Comparison of ENCODE assay signal across 1 cellular context in genomic region chr1:34929853-34930701, GRCh38.
TF ChIP-seq lines count a peak whose summit lies in the region.

No MANE protein-coding gene starts in this region.

TF ChIP-seq in H1, 55 proteins besides CTCF, POLR2A, EP300 and RAD21:
- TF ChIP-seq HDAC2 (IDR thresholded peaks at IDR 0.05; ENCODE audit: borderline replicate concordance in 1 of 2, low read depth in 2 of 2, low read length in 2 of 2): 0 out of 4 replicates have a peak, but pooled peaks have one; percentile 4 to 69
- TF ChIP-seq TEAD4 (IDR thresholded peaks at IDR 0.05; ENCODE audit: low read depth, low read length): 0 out of 2 replicates have a peak, but pooled peaks have one; percentile 5
- TF ChIP-seq TAF1 (IDR thresholded peaks at IDR 0.05; ENCODE audit: low read depth, low read length): no peak
- TF ChIP-seq CEBPB (IDR thresholded peaks at IDR 0.05; ENCODE audit: low read depth, low read length): no peak
- peak; percentile 5 for TF ChIP-seq RNF2 (IDR thresholded peaks at IDR 0.05; ENCODE audit: borderline replicate concordance, low read depth, low read length, missing control alignments, poor library complexity, severe bottlenecking)
- TF ChIP-seq ASH2L (IDR thresholded peaks at IDR 0.05; ENCODE audit: low read length): peak; percentile 70
- no peak for TF ChIP-seq CBX5 (IDR thresholded peaks at IDR 0.05; ENCODE audit: low read depth, low read length)
- peak; percentile 94 for TF ChIP-seq KDM4A (IDR thresholded peaks at IDR 0.05; ENCODE audit: low read depth, low read length, severe bottlenecking)
- no peak for TF ChIP-seq MAX (IDR thresholded peaks at IDR 0.05)
- TF ChIP-seq RBBP5 (IDR thresholded peaks at IDR 0.05; ENCODE audit: borderline replicate concordance, low read depth, low read length): peak; percentile 42; the same call in 1 of the 2 replicates
- TF ChIP-seq TBP (IDR thresholded peaks at IDR 0.05; ENCODE audit: low read depth, low read length): no peak
TF ChIP-seq in H1: peak in this region for 6.
